12 cellular contexts compared by ENCODE assay signal in the genomic region with DNA sequence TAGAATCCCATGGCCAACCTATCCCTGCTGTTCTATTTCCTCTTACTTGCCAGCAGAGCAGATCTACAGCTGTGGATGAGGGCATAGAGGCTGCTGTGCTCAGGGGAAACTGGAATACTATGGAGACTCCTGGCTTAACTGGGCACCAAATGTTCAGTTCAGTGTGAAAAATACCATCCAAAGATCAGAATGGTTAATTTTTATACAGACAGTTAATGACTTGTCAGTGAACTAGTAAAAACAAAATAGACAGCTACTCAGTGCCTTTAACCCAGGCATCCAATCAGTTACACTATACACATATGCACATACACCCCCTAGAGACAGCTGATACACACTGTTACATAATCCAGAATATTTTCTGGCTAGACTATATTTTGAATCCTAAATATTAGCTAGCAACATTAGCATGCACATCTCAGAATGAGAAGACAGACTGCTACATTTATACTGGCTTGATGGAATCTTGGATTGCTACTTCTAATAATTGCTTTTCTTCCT.
"Had no signal": no experiment of that assay in that cellular context is flagged by ENCODE, and none has a peak within 500 bp of the region (broad histone marks: within the 10 kb centered on the region; RNA-seq: fewer than 3 reads in every experiment).

No MANE protein-coding gene starts in this region.

- DNase-seq: activated effector memory CD4-positive, alpha-beta T cell treated with anti-CD3 and anti-CD28 coated beads, Interleukin-2, amount 50 U/mL, for 16 hours; activated naive CD8-positive, alpha-beta T cell treated with anti-CD3 and anti-CD28 coated beads for 36 hours; activated T-cell treated with anti-CD3 and anti-CD28 coated beads, Interleukin-2, amount 50 U/mL, for 1 hour; esophagus squamous epithelium; foreskin fibroblast; immature natural killer cell; left colon; retina; stimulated activated CD4-positive, alpha-beta T cell treated with anti-CD3 and anti-CD28 coated beads, Interleukin-4, amount 100 ng/mL, for 1 hour; stimulated activated CD8-positive, alpha-beta memory T cell treated with anti-CD3 and anti-CD28 coated beads, Interleukin-4, amount 100 ng/mL, for 48 hours; T-helper 2 cell; testis had no signal
